8 cellular contexts compared by ENCODE assay signal in the genomic region with DNA sequence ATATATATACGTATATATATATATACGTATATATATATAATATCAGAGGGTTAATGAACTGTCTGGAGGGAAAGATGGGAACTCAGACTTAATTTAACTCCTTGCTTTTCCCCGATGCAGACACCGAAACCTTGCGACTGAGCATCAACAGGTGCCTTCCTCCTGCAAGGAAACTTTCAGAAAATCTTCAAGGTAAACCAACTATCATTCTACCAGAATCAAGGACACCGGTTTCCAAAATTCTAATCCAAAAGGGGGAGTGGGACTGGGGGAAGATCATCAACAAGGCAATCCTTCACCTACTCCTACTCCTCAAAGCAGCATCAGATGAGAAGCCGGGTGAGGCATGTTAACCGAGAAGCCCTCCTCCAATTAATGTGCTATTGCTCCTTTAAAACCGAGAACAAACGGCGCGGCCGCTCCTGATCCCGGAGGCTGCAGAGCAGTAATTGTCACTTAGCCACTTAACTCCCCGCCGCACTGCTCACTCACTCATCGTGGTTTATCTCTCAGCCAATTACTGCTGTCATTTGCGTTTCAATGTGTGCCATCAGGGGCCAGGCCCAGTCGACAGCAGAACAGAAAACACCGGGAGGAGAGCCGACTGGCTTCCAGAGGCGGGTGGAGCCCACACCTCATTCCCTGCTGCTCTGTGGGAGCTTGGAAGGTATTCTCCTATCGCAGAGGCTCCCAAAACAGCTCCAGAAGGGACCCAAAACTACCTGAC.
DNase-seq lines count a peak whose midpoint lies in the region; ATAC-seq and TF ChIP-seq lines count a peak whose summit lies in the region.

No MANE protein-coding gene starts in this region.

- peak overlapping the region; percentile 83 for H3K4me3 Mint-ChIP-seq in HFFc6

- H3K9me3 Mint-ChIP-seq in HFFc6, result no peaks in the 10 kb centered on the region

- TF ChIP-seq CTCF in HFFc6 (IDR thresholded peaks at IDR 0.05), result no peak

- H3K27ac ChIP-seq in substantia nigra (ENCODE audit: low read depth, low read length, poor library complexity, severe bottlenecking), result peak overlapping the region; percentile 60

- peak overlapping the region; percentile 80 for H3K27ac Mint-ChIP-seq in HFFc6

- ATAC-seq in left lobe of liver (peak; percentile 58), GM21737 (IDR thresholded peaks at IDR 0.05; ENCODE audit: unreplicated experiment) (no peak), GM19395 (IDR thresholded peaks at IDR 0.05; ENCODE audit: unreplicated experiment) (no peak)

- no peak for DNase-seq in HFFc6
- peak; percentile 77 for DNase-seq in NCI-H460 (ENCODE audit: extremely low read depth, low read depth)
- peak; percentile 72 for DNase-seq in cerebellar cortex (ENCODE audit: low spot score)
- DNase-seq in left lobe of liver (ENCODE audit: low spot score), result peak; percentile 53
- peak in 33 of 49 donors; percentile 5 to 65 (median 25) for DNase-seq in substantia nigra (lab: John Stamatoyannopoulos, UW)
- no peak for DNase-seq in effector CD4-positive, alpha-beta T cell

- H3K4me1 Mint-ChIP-seq in HFFc6 (ENCODE audit: low read depth), result peaks cover 90% of the 10 kb centered on the region

- peaks cover 2% of the 10 kb centered on the region for H3K27me3 Mint-ChIP-seq in HFFc6 (ENCODE audit: insufficient read depth)

- H3K36me3 Mint-ChIP-seq in HFFc6 (ENCODE audit: low read depth), result peaks cover 6% of the 10 kb centered on the region

Comparison
In these comparisons a context has a peak if more than half of its experiments do, and no peak if none do; other contexts are left out.
1. DNase-seq: peak in NCI-H460 (single experiment), cerebellar cortex (single experiment), left lobe of liver (single experiment) and substantia nigra (33 of 49); none in HFFc6 (single experiment) and effector CD4-positive, alpha-beta T cell (single experiment).